In the genomic region with DNA sequence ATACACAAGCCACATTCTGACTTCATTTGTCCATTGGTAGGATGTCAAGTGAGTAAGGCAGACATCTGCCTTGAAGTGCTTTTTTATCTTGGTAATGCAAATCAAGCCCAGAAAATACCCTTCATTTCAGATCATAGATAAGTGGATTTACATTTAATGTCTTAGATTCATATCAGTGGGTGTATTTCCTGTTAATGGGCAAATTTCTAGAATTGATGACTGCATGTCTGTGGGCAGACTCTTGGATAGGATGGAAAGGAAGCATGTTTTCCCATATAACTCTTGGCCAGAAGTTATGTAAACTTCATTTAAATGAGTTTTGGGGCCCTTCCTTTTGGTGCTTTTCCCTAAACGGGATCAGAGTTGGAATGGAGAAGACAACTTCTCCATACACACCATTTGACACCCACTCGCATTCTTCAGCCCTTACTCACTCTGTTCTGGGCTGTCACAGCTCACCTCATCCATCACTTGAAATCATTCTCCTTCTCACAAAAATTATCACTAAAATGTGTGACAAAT, we compare ENCODE assay signal across 20 cellular contexts.
DNase-seq lines count a peak whose midpoint lies in the region; ATAC-seq and TF ChIP-seq lines count a peak whose summit lies in the region.
"Had no signal": no experiment of that assay in that cellular context is flagged by ENCODE, and none has a peak within 500 bp of the region (broad histone marks: within the 10 kb centered on the region; RNA-seq: fewer than 3 reads in every experiment).

No MANE protein-coding gene starts in this region.

- H2AFZ ChIP-seq in DND-41 (ENCODE audit: low read depth, low read length), result no peak overlapping the region

- H2BK5ac ChIP-seq in mesendoderm (ENCODE audit: low read length), result no peak overlapping the region

- H4K5ac ChIP-seq in mesendoderm (ENCODE audit: low read length), result no peak overlapping the region

- H3K27ac ChIP-seq in DND-41 (ENCODE audit: low read length), result no peak overlapping the region
- H3K27ac ChIP-seq in HEK293 (ENCODE audit: extremely low read depth, low read depth, low read length), result no peak overlapping the region
- no peak overlapping the region for H3K27ac ChIP-seq in mesendoderm (ENCODE audit: low read depth, low read length)
- H3K27ac ChIP-seq: SJCRH30, thyroid gland had no signal

- H3K4me2 ChIP-seq in DND-41 (ENCODE audit: insufficient read depth, low read length) (no peak overlapping the region), mesendoderm (ENCODE audit: low read length) (no peak overlapping the region)

- H3K9me3 ChIP-seq in DND-41 (ENCODE audit: insufficient read depth, low read length, severe bottlenecking), result no peaks in the 10 kb centered on the region
- H3K9me3 ChIP-seq in HEK293 (ENCODE audit: control insufficient read depth, insufficient read depth, low read depth, low read length), result no peaks in the 10 kb centered on the region
- H3K9me3 ChIP-seq: Caco-2, thyroid gland had no signal

- no peaks in the 10 kb centered on the region for H4K20me1 ChIP-seq in DND-41 (ENCODE audit: insufficient read depth, low read length)

- POLR2A ChIA-PET in HEK293 (lab: Yijun Ruan, JAX), result no interaction called here

- H3K36me3 ChIP-seq in DND-41 (ENCODE audit: insufficient read depth, low read length) (no peaks in the 10 kb centered on the region), HEK293 (ENCODE audit: control insufficient read depth in 2 of 2, insufficient read depth in 1 of 2, low read length in 2 of 2) (no peaks in the 10 kb centered on the region), mesendoderm (ENCODE audit: control insufficient read depth, insufficient read depth, low read length) (no peaks in the 10 kb centered on the region)
- H3K36me3 ChIP-seq: SJCRH30, thyroid gland had no signal

- H4K8ac ChIP-seq in mesendoderm (ENCODE audit: low read depth, low read length), result no peak overlapping the region

- ATAC-seq in DND-41 (ENCODE audit: insufficient read depth, low read depth) (0 out of 3 replicates have a peak, but pooled peaks have one; percentile 24), HG03025 (IDR thresholded peaks at IDR 0.05; ENCODE audit: low FRiP score, unreplicated experiment) (no peak)
- ATAC-seq: Panc1; stimulated activated memory B cell treated with anti-CD40 and anti-IgM and Interleukin-4, amounts not matched to agents 10 μg/mL and 1 μg/mL and 100 μg/mL, for 72 hours had no signal

- no CpG with 5 or more reads among the region's 2 CpGs for WGBS in mesendoderm (ENCODE audit: extremely low coverage, insufficient coverage, low lambda C conversion rate)

- H3K9ac ChIP-seq in DND-41 (ENCODE audit: low read depth, low read length) (no peak overlapping the region), mesendoderm (ENCODE audit: low read length) (no peak overlapping the region)

- H3K23ac ChIP-seq in mesendoderm (ENCODE audit: low read length), result peak overlapping the region; percentile 37

- no peak overlapping the region for H2AK5ac ChIP-seq in mesendoderm (ENCODE audit: low read length)

- H3K4me3 ChIP-seq in DND-41 (ENCODE audit: low read depth in 1 of 2, low read length in 2 of 2) (no peak overlapping the region), HEK293 (ENCODE audit: low read depth, low read length) (no peak overlapping the region), mesendoderm (ENCODE audit: low read length) (no peak overlapping the region)
- H3K4me3 ChIP-seq: SJCRH30, thyroid gland had no signal

- TF ChIP-seq CTCF in DND-41 (IDR thresholded peaks at IDR 0.05; ENCODE audit: borderline replicate concordance, extremely low read depth, low read length, poor library complexity, severe bottlenecking), result no peak
- TF ChIP-seq CTCF in HEK293 (tag by site-specific recombination; IDR thresholded peaks at IDR 0.05), result no peak

- CTCF ChIA-PET in HEK293 (lab: Yijun Ruan, JAX), result interaction anchor here (1.5 kb wide), 1 partner anchor 15 kb away, joined by 4 read pairs; no protein-coding TSS in a partner anchor

- H3K79me2 ChIP-seq in DND-41 (ENCODE audit: insufficient read depth, low read length) (no peaks in the 10 kb centered on the region), mesendoderm (ENCODE audit: control insufficient read depth, insufficient read depth, low read length) (no peaks in the 10 kb centered on the region)

- no peak overlapping the region for H3K56ac ChIP-seq in mesendoderm (ENCODE audit: low read length)

- no peak overlapping the region for H2BK15ac ChIP-seq in mesendoderm (replicated peaks; ENCODE audit: low read depth)

- no peak for DNase-seq in DND-41
- DNase-seq in amniotic epithelial cell (ENCODE audit: low read depth), result peak; percentile 41
- DNase-seq in mesendoderm, result no peak
- no peak for DNase-seq in SK-N-DZ (ENCODE audit: low spot score)
- DNase-seq in retina, result no peak
- DNase-seq: activated CD4-positive, alpha-beta T cell treated with anti-CD3 and anti-CD28 coated beads, Interleukin-2, amount 50 U/mL, for 48 hours; activated naive CD4-positive, alpha-beta T cell treated with anti-CD3 and anti-CD28 coated beads, Interleukin-2, amount 10 ng/mL, durations not matched to agents 7 days and 5 days; activated T-cell treated with anti-CD3 and anti-CD28 coated beads for 4 hours; Caco-2; effector memory CD4-positive, alpha-beta T cell; KBM-7; NCI-H2081; nephron progenitor cell; SJCRH30; stimulated activated CD4-positive, alpha-beta T cell treated with anti-CD3 and anti-CD28 coated beads, Interleukin-1b, Interleukin-23, amount 100 ng/mL, for 48 hours; thyroid gland had no signal

- H3K79me1 ChIP-seq in mesendoderm (ENCODE audit: low read length), result no peaks in the 10 kb centered on the region

- H2BK120ac ChIP-seq in mesendoderm (ENCODE audit: low read depth, low read length), result no peak overlapping the region

- no peak overlapping the region for H3K18ac ChIP-seq in mesendoderm (ENCODE audit: low read length)

- no peak overlapping the region for H3K4ac ChIP-seq in mesendoderm (ENCODE audit: low read depth, low read length)

- H3K27me3 ChIP-seq in DND-41 (ENCODE audit: insufficient read depth, low read length, poor library complexity), result no peaks in the 10 kb centered on the region
- H3K27me3 ChIP-seq in mesendoderm (ENCODE audit: insufficient read depth, low read length, poor library complexity), result no peaks in the 10 kb centered on the region
- H3K27me3 ChIP-seq: SJCRH30, thyroid gland had no signal

- no peaks in the 10 kb centered on the region; the same call in 1 of the 2 replicates for H3K4me1 ChIP-seq in DND-41 (ENCODE audit: insufficient read depth, low read length)
- H3K4me1 ChIP-seq in HEK293 (ENCODE audit: control insufficient read depth, insufficient read depth, low read length), result peaks cover 21% of the 10 kb centered on the region
- peaks cover 6% of the 10 kb centered on the region for H3K4me1 ChIP-seq in mesendoderm (ENCODE audit: control insufficient read depth, low read depth, low read length)

TF ChIP-seq in HEK293, 187 proteins besides CTCF, POLR2A, EP300 and RAD21:
- TF ChIP-seq ZBTB20 (tag by site-specific recombination; IDR thresholded peaks at IDR 0.05), result no peak
- no peak for TF ChIP-seq ZNF132 (tag by site-specific recombination; IDR thresholded peaks at IDR 0.05; ENCODE audit: borderline replicate concordance)
- TF ChIP-seq HOXD13 (CRISPR knock-in tag; IDR thresholded peaks at IDR 0.05; ENCODE audit: borderline replicate concordance), result no peak
- TF ChIP-seq ZBTB8A (tag by site-specific recombination; IDR thresholded peaks at IDR 0.05), result no peak
- TF ChIP-seq, protein P1, sequence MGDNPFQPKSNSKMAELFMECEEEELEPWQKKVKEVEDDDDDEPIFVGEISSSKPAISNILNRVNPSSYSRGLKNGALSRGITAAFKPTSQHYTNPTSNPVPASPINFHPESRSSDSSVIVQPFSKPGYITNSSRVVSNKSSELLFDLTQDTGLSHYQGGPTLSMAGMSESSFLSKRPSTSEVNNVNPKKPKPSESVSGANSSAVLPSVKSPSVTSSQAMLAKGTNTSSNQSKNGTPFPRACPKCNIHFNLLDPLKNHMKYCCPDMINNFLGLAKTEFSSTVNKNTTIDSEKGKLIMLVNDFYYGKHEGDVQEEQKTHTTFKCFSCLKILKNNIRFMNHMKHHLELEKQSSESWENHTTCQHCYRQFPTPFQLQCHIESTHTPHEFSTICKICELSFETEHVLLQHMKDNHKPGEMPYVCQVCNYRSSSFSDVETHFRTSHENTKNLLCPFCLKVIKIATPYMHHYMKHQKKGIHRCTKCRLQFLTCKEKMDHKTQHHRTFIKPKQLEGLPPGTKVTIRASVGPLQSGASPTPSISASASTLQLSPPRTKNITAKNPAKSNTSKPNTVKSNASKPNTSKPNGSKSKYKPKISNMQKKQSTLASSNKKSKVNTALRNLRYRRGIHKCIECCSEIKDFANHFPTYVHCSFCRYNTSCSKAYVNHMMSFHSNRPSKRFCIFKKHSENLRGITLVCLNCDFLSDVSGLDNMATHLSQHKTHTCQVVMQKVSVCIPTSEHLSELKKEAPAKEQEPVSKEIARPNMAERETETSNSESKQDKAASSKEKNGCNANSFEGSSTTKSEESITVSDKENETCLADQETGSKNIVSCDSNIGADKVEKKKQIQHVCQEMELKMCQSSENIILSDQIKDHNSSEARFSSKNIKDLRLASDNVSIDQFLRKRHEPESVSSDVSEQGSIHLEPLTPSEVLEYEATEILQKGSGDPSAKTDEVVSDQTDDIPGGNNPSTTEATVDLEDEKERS (tag by site-specific recombination; IDR thresholded peaks at IDR 0.05), result no peak
- TF ChIP-seq, protein P2, sequence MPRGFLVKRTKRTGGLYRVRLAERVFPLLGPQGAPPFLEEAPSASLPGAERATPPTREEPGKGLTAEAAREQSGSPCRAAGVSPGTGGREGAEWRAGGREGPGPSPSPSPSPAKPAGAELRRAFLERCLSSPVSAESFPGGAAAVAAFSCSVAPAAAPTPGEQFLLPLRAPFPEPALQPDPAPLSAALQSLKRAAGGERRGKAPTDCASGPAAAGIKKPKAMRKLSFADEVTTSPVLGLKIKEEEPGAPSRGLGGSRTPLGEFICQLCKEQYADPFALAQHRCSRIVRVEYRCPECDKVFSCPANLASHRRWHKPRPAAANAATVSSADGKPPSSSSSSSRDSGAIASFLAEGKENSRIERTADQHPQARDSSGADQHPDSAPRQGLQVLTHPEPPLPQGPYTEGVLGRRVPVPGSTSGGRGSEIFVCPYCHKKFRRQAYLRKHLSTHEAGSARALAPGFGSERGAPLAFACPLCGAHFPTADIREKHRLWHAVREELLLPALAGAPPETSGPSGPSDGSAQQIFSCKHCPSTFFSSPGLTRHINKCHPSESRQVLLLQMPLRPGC (tag by site-specific recombination; IDR thresholded peaks at IDR 0.05), result no peak
- peak; percentile 9; the same call in 1 of the 2 replicates for TF ChIP-seq EGR2 (tag by site-specific recombination; IDR thresholded peaks at IDR 0.05; ENCODE audit: low read depth)
- no peak for TF ChIP-seq ZFP69B (tag by site-specific recombination; IDR thresholded peaks at IDR 0.05)
- peak; percentile 41 for TF ChIP-seq ZFHX2 (tag by site-specific recombination; conservative IDR thresholded peaks at IDR 0.05)
